ENCODE assay signal across 2 cellular contexts in the genomic region with DNA sequence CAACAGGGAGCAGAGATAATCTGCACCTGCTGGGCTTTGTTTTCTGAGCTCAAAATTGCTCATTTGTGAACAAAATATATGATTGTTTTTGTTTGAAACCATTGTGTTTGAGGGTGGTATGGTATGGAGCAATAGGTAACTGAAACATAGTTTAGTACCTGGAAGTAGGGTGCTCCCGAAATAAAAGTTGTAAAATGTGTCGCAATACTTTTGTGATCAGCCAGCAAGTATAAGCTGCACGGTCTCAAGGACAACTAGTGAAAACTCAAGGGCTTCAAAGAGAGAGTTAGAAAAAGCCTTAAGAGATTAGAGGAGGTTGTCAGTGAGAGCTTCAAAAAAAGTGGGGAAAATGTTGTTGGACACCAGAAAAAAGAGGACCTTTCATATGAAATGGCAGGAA.
TF ChIP-seq lines count a peak whose summit lies in the region.

No MANE protein-coding gene starts in this region.

TF ChIP-seq in IMR-90, 13 proteins besides CTCF, POLR2A, EP300 and RAD21:
- TF ChIP-seq RCOR1 (IDR thresholded peaks at IDR 0.05; ENCODE audit: insufficient replicate concordance, low read length), result no peak
- TF ChIP-seq CHD1 (IDR thresholded peaks at IDR 0.05; ENCODE audit: low read depth, low read length), result no peak
- peak; percentile 79 for TF ChIP-seq CEBPB (IDR thresholded peaks at IDR 0.05; ENCODE audit: low read depth, low read length)
- TF ChIP-seq SMC3 (IDR thresholded peaks at IDR 0.05; ENCODE audit: low read depth, low read length), result no peak

TF ChIP-seq in H1, 55 proteins besides CTCF, POLR2A, EP300 and RAD21:
- peak; percentile 70; the same call in 1 of the 2 replicates for TF ChIP-seq CEBPB (IDR thresholded peaks at IDR 0.05; ENCODE audit: low read depth, low read length)
- TF ChIP-seq PHF8 (conservative IDR thresholded peaks at IDR 0.05; ENCODE audit: low read depth, low read length), result no peak
